Comparison of ENCODE assay signal across 7 cellular contexts in genomic region chr17:80833952-80834895, GRCh38.
DNase-seq lines count a peak whose midpoint lies in the region; TF ChIP-seq lines count a peak whose summit lies in the region.

No MANE protein-coding gene starts in this region.

- H3K27ac Mint-ChIP-seq in H9: no peak overlapping the region
- peak overlapping the region; percentile 70 for H3K27ac Mint-ChIP-seq in activated T-helper 2 cell treated with anti-CD3 and anti-CD28 coated beads, Interferon-gamma antibody, Interleukin-2, Interleukin-4, amounts not matched to agents 10 μg/mL and 5 μg/mL and 100 μg/mL, durations not matched to agents 14 hours and 24 hours and 36 hours

- no peak overlapping the region for H4K8ac ChIP-seq in H9 (replicated peaks; ENCODE audit: insufficient read length, low read depth, low read length)

- no peak overlapping the region for H2AFZ ChIP-seq in H9 (ENCODE audit: low read length)

- peaks cover 11% of the 10 kb centered on the region for H3K36me3 ChIP-seq in right atrium auricular region

- no peaks in the 10 kb centered on the region for H3K79me2 ChIP-seq in H9 (ENCODE audit: insufficient read depth, low read length)

- no peak overlapping the region for H3K4ac ChIP-seq in H9 (ENCODE audit: low read depth, low read length)

- no peak for DNase-seq in H9
- no peak for DNase-seq in activated T-helper 2 cell treated with anti-CD3 and anti-CD28 coated beads, Interferon-gamma antibody, Interleukin-2, Interleukin-4, amounts not matched to agents 10 μg/mL and 5 μg/mL and 100 μg/mL, durations not matched to agents 14 hours and 24 hours and 36 hours (ENCODE audit: low spot score)
- DNase-seq in right atrium auricular region (ENCODE audit: low spot score): no peak
- peak; percentile 88 for DNase-seq in stromal cell of bone marrow (ENCODE audit: low read depth)
- DNase-seq in KBM-7: no peak
- DNase-seq in DMS114 treated with DMSO at 0.1 percent for 48 hours (lab: John Stamatoyannopoulos, UW; ENCODE audit: unreplicated experiment): no peak
- DNase-seq in ureter (ENCODE audit: low spot score): no peak

- H3K56ac ChIP-seq in H9 (ENCODE audit: insufficient read length, low read depth, low read length): no peak overlapping the region

- H4K91ac ChIP-seq in H9 (ENCODE audit: insufficient read length, low read depth, low read length): no peak overlapping the region

- no peak overlapping the region for H2AK5ac ChIP-seq in H9 (ENCODE audit: insufficient read length, low read length)

- H2BK15ac ChIP-seq in H9 (ENCODE audit: low read depth, low read length): no peak overlapping the region

- intact Hi-C loops in activated T-helper 2 cell treated with anti-CD3 and anti-CD28 coated beads, Interferon-gamma antibody, Interleukin-2, Interleukin-4, amounts not matched to agents 10 μg/mL and 5 μg/mL and 100 μg/mL, durations not matched to agents 14 hours and 24 hours and 36 hours (cut with micrococcal nuclease): loop anchor here (1.0 to 2.0 kb wide), 4 partner anchors 22 to 73 kb away; no protein-coding TSS in a partner anchor

- H3K14ac ChIP-seq in H9 (ENCODE audit: insufficient read depth, low read length): no peak overlapping the region

- H3K27me3 ChIP-seq in H9 (ENCODE audit: insufficient read depth, low read length) (no peaks in the 10 kb centered on the region), right atrium auricular region (no peaks in the 10 kb centered on the region)

- H3T11ph ChIP-seq in H9 (ENCODE audit: low read length): no peak overlapping the region

- H2BK5ac ChIP-seq in H9 (ENCODE audit: insufficient read length, low read length): no peak overlapping the region

- peak overlapping the region; percentile 3 for H3K18ac ChIP-seq in H9 (ENCODE audit: insufficient read length, low read depth, low read length)

- H3K4me2 ChIP-seq in H9 (ENCODE audit: insufficient read depth, insufficient read length, low read length): no peak overlapping the region

- no peaks in the 10 kb centered on the region for H4K20me1 ChIP-seq in H9 (ENCODE audit: control insufficient read depth, insufficient read depth, insufficient read length)

- H3K27me3 Mint-ChIP-seq in H9 (ENCODE audit: low read depth): peaks cover 18% of the 10 kb centered on the region
- H3K27me3 Mint-ChIP-seq in activated T-helper 2 cell treated with anti-CD3 and anti-CD28 coated beads, Interferon-gamma antibody, Interleukin-2, Interleukin-4, amounts not matched to agents 10 μg/mL and 5 μg/mL and 100 μg/mL, durations not matched to agents 14 hours and 24 hours and 36 hours (ENCODE audit: low read depth): no peaks in the 10 kb centered on the region

- H3K23ac ChIP-seq in H9 (ENCODE audit: insufficient read length, low read depth, low read length): no peak overlapping the region

- H3K36me3 Mint-ChIP-seq in H9 (ENCODE audit: insufficient read depth in 1 of 3, low read depth in 3 of 3): peaks cover 0 to 8% (median 4%) of the 10 kb centered on the region in 3 experiments; a peak in 2 of 7 replicates
- H3K36me3 Mint-ChIP-seq in activated T-helper 2 cell treated with anti-CD3 and anti-CD28 coated beads, Interferon-gamma antibody, Interleukin-2, Interleukin-4, amounts not matched to agents 10 μg/mL and 5 μg/mL and 100 μg/mL, durations not matched to agents 14 hours and 24 hours and 36 hours (ENCODE audit: low read depth): peaks cover 52% of the 10 kb centered on the region

- no peak for TF ChIP-seq CTCF in H9 (conservative IDR thresholded peaks at IDR 0.05)
- no peak for TF ChIP-seq CTCF in right atrium auricular region (IDR thresholded peaks at IDR 0.05)

- H3K27ac ChIP-seq in H9 (ENCODE audit: insufficient read length, low read depth, low read length) (no peak overlapping the region), right atrium auricular region (peak overlapping the region; percentile 56 to 82)

- H3K9ac ChIP-seq in H9 (ENCODE audit: extremely low read depth, insufficient read length, low read length): no peak overlapping the region

- no peaks in the 10 kb centered on the region for H3K23me2 ChIP-seq in H9 (ENCODE audit: insufficient read length, low read depth, low read length, poor library complexity, severe bottlenecking)

- H3K9me3 Mint-ChIP-seq in H9: no peaks in the 10 kb centered on the region; a peak in 1 of 5 replicates
- no peaks in the 10 kb centered on the region for H3K9me3 Mint-ChIP-seq in activated T-helper 2 cell treated with anti-CD3 and anti-CD28 coated beads, Interferon-gamma antibody, Interleukin-2, Interleukin-4, amounts not matched to agents 10 μg/mL and 5 μg/mL and 100 μg/mL, durations not matched to agents 14 hours and 24 hours and 36 hours

- in situ Hi-C loops in KBM-7 (cut with MboI; ENCODE audit: low pct_unique_long_range_greater_than_20kb, low sequenced_read_pairs): no loop called here

- H3K4me1 Mint-ChIP-seq in H9: peaks cover 32% of the 10 kb centered on the region in 2 experiments
- peaks cover 47% of the 10 kb centered on the region for H3K4me1 Mint-ChIP-seq in activated T-helper 2 cell treated with anti-CD3 and anti-CD28 coated beads, Interferon-gamma antibody, Interleukin-2, Interleukin-4, amounts not matched to agents 10 μg/mL and 5 μg/mL and 100 μg/mL, durations not matched to agents 14 hours and 24 hours and 36 hours (ENCODE audit: low read depth)

- no peaks in the 10 kb centered on the region for H3K9me3 ChIP-seq in H9 (ENCODE audit: control insufficient read depth, low read depth, low read length)
- H3K9me3 ChIP-seq in right atrium auricular region: no peaks in the 10 kb centered on the region

- H2BK12ac ChIP-seq in H9 (ENCODE audit: insufficient read length, low read depth, low read length): peak overlapping the region; percentile 18

- H3K4me3 ChIP-seq in right atrium auricular region: peak overlapping the region in 1 of 2 donors; percentile 55

- H3K4me3 Mint-ChIP-seq in H9: peak overlapping the region in 1 of 2 experiments; percentile 45; a peak in 1 of 5 replicates
- H3K4me3 Mint-ChIP-seq in activated T-helper 2 cell treated with anti-CD3 and anti-CD28 coated beads, Interferon-gamma antibody, Interleukin-2, Interleukin-4, amounts not matched to agents 10 μg/mL and 5 μg/mL and 100 μg/mL, durations not matched to agents 14 hours and 24 hours and 36 hours (ENCODE audit: low read depth): peak overlapping the region; percentile 14

- H4K5ac ChIP-seq in H9 (ENCODE audit: insufficient read length, low read depth, low read length): no peak overlapping the region

- no CpG with 5 or more reads among the region's 42 CpGs for WGBS in H9 (ENCODE audit: extremely low coverage, insufficient read length, low lambda C conversion rate)

- H2BK20ac ChIP-seq in H9 (ENCODE audit: low read depth, low read length, poor library complexity, severe bottlenecking): no peak overlapping the region

- no peak overlapping the region for H2BK120ac ChIP-seq in H9 (ENCODE audit: low read depth, low read length, poor library complexity, severe bottlenecking)

- H3K79me1 ChIP-seq in H9 (ENCODE audit: insufficient read depth, low read depth, low read length, poor library complexity, severe bottlenecking): no peaks in the 10 kb centered on the region

- H3K4me1 ChIP-seq in H9 (ENCODE audit: insufficient read depth, low read length) (no peaks in the 10 kb centered on the region), right atrium auricular region (peaks cover 0 to 18% of the 10 kb centered on the region in 2 donors)
